Comparison of ENCODE assay signal across 1 cellular context in genomic region chr10:6238613-6239212, GRCh38.
TF ChIP-seq lines count a peak whose summit lies in the region.

No MANE protein-coding gene starts in this region.

TF ChIP-seq in A549, 52 proteins besides CTCF, POLR2A, EP300 and RAD21 (continued from another document):
- TF ChIP-seq, protein P1, sequence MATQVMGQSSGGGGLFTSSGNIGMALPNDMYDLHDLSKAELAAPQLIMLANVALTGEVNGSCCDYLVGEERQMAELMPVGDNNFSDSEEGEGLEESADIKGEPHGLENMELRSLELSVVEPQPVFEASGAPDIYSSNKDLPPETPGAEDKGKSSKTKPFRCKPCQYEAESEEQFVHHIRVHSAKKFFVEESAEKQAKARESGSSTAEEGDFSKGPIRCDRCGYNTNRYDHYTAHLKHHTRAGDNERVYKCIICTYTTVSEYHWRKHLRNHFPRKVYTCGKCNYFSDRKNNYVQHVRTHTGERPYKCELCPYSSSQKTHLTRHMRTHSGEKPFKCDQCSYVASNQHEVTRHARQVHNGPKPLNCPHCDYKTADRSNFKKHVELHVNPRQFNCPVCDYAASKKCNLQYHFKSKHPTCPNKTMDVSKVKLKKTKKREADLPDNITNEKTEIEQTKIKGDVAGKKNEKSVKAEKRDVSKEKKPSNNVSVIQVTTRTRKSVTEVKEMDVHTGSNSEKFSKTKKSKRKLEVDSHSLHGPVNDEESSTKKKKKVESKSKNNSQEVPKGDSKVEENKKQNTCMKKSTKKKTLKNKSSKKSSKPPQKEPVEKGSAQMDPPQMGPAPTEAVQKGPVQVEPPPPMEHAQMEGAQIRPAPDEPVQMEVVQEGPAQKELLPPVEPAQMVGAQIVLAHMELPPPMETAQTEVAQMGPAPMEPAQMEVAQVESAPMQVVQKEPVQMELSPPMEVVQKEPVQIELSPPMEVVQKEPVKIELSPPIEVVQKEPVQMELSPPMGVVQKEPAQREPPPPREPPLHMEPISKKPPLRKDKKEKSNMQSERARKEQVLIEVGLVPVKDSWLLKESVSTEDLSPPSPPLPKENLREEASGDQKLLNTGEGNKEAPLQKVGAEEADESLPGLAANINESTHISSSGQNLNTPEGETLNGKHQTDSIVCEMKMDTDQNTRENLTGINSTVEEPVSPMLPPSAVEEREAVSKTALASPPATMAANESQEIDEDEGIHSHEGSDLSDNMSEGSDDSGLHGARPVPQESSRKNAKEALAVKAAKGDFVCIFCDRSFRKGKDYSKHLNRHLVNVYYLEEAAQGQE (IDR thresholded peaks at IDR 0.05): 0 out of 2 replicates have a peak, but pooled peaks have one; percentile 27
- peak; percentile 96 for TF ChIP-seq KDM1A (IDR thresholded peaks at IDR 0.05; ENCODE audit: low read depth)
- TF ChIP-seq CHD4 (IDR thresholded peaks at IDR 0.05; ENCODE audit: borderline replicate concordance): peak; percentile 91
- 0 out of 2 replicates have a peak, but pooled peaks have one; percentile 48 for TF ChIP-seq POLR2AphosphoS2 (conservative IDR thresholded peaks at IDR 0.05; ENCODE audit: low read length)
- 0 out of 2 replicates have a peak, but pooled peaks have one; percentile 9 for TF ChIP-seq RFX5 (IDR thresholded peaks at IDR 0.05)
- 0 out of 2 replicates have a peak, but pooled peaks have one; percentile 39 for TF ChIP-seq FOSB (CRISPR knock-in tag; IDR thresholded peaks at IDR 0.05)
TF ChIP-seq in A549: peak in this region for 8; not testable (repeated sequence) for 44.
